Comparison of ENCODE assay signal across 13 cellular contexts in the genomic region with DNA sequence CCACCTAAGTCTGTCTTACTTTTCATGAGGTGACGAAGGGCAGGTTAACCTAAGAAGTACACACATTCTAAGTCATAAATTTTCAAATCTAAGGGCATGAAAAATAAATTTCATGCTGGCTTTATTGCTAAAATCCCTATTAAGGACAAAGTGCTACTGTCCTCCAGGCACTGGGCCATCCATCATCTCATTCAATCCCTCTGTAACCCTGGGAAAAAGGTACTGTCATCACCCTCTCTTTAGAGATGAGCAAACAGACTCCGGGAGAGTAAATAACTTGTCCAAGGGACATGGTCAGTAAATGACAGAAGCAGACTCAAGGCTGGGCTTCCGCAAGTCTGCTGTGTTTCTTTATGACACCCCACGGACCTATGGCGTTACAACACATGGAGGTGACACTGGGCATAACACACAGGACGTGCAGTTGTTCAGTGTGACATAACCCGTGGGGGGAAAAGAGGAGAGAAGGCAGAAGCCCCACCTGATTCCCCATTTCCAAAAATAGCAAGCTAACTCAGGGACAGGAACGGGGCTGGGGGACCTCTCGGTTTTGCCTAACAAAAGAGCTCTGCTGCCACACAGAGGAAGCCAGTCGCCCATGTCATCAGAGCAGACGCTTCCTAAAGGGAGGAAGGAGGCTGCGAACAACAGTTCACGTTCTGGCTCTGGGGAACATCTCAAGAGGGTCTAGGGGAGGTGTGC. TPM values are rescaled to one million over a fixed set of nuclear protein-coding genes. Genes with fewer than 3 reads are reported as not detected.
DNase-seq lines count a peak whose midpoint lies in the region; ATAC-seq and TF ChIP-seq lines count a peak whose summit lies in the region.
"Had no signal": no experiment of that assay in that cellular context is flagged by ENCODE, and none has a peak within 500 bp of the region (broad histone marks: within the 10 kb centered on the region; RNA-seq: fewer than 3 reads in every experiment).

No MANE protein-coding gene starts in this region.

- no peaks in the 10 kb centered on the region for H4K20me1 ChIP-seq in PC-3 (ENCODE audit: low read length)

- H3K27me3 ChIP-seq in PC-3 (ENCODE audit: low read length) = no peaks in the 10 kb centered on the region

- POLR2A ChIA-PET in PC-3 (lab: Charles Lee; ENCODE audit: unreplicated experiment) = no interaction called here

- TF ChIP-seq CTCF in PC-3 (conservative IDR thresholded peaks at IDR 0.05; ENCODE audit: low read depth, low read length) = no peak

- no peak overlapping the region for H3K4me3 Mint-ChIP-seq in stimulated activated naive CD8-positive, alpha-beta T cell treated with anti-CD3 and anti-CD28 coated beads, Interleukin-15, Interleukin-2, amounts not matched to agents 100 ng/mL and 50 ng/mL, for 24 hours
- H3K4me3 Mint-ChIP-seq: nephron had no signal

- no peak overlapping the region for H3K9ac ChIP-seq in PC-3 (ENCODE audit: low read length)

- H3K79me2 ChIP-seq in PC-3 (ENCODE audit: low read length) = no peaks in the 10 kb centered on the region

- H3K4me2 ChIP-seq in PC-3 (ENCODE audit: low read length) = no peak overlapping the region

- no peaks in the 10 kb centered on the region for H3K9me2 ChIP-seq in PC-3 (replicated peaks; ENCODE audit: low read length)

- H3K36me3 ChIP-seq in PC-3 (ENCODE audit: low read depth, low read length) = peaks cover 67% of the 10 kb centered on the region

- peaks cover 81% of the 10 kb centered on the region for H3K36me3 Mint-ChIP-seq in stimulated activated naive CD8-positive, alpha-beta T cell treated with anti-CD3 and anti-CD28 coated beads, Interleukin-15, Interleukin-2, amounts not matched to agents 100 ng/mL and 50 ng/mL, for 24 hours (ENCODE audit: low read depth)

- CTCF ChIA-PET in PC-3 (lab: Charles Lee) = interaction anchor here (0.6 to 1.2 kb wide), 2 partner anchors 8 to 35 kb away, joined by 3 read pairs; no protein-coding TSS in a partner anchor

- intact Hi-C loops in PC-3 (cut with micrococcal nuclease) = no loop called here

- no peaks in the 10 kb centered on the region for H3K27me3 Mint-ChIP-seq in stimulated activated naive CD8-positive, alpha-beta T cell treated with anti-CD3 and anti-CD28 coated beads, Interleukin-15, Interleukin-2, amounts not matched to agents 100 ng/mL and 50 ng/mL, for 24 hours

- H3K9me3 Mint-ChIP-seq in stimulated activated naive CD8-positive, alpha-beta T cell treated with anti-CD3 and anti-CD28 coated beads, Interleukin-15, Interleukin-2, amounts not matched to agents 100 ng/mL and 50 ng/mL, for 24 hours = no peaks in the 10 kb centered on the region
- H3K9me3 Mint-ChIP-seq: nephron had no signal

- no TSS peak for BruUV-seq in PC-3 (replicated peaks; lab: Mats Ljungman, UMichigan)

- ATAC-seq in stimulated activated naive CD8-positive, alpha-beta T cell treated with anti-CD3 and anti-CD28 coated beads, Interleukin-15, Interleukin-2, amounts not matched to agents 100 U/mL and 50 U/mL, for 24 hours = no peak
- ATAC-seq in PC-3 (no peak), GM18517 (IDR thresholded peaks at IDR 0.05; ENCODE audit: unreplicated experiment) (no peak)

- no peaks in the 10 kb centered on the region for H3K4me1 ChIP-seq in PC-3 (ENCODE audit: insufficient read depth, low read length)

- H3K4me3 ChIP-seq in PC-3 (ENCODE audit: low read length) = no peak overlapping the region

- H3K27ac ChIP-seq in caudate nucleus (ENCODE audit: low read depth, low read length) = peak overlapping the region; percentile 48
- H3K27ac ChIP-seq in PC-3 (ENCODE audit: low read length) = no peak overlapping the region

- peaks cover 8% of the 10 kb centered on the region for H3K4me1 Mint-ChIP-seq in stimulated activated naive CD8-positive, alpha-beta T cell treated with anti-CD3 and anti-CD28 coated beads, Interleukin-15, Interleukin-2, amounts not matched to agents 100 ng/mL and 50 ng/mL, for 24 hours (ENCODE audit: low read depth)
- H3K4me1 Mint-ChIP-seq: nephron had no signal

- no peaks in the 10 kb centered on the region for H3K9me3 ChIP-seq in PC-3 (ENCODE audit: low read length)

- no peak overlapping the region for H2AFZ ChIP-seq in PC-3 (ENCODE audit: low read length)

- DNase-seq in stimulated activated naive CD8-positive, alpha-beta T cell treated with anti-CD3 and anti-CD28 coated beads, Interleukin-15, Interleukin-2, amounts not matched to agents 100 U/mL and 50 U/mL, for 24 hours = no peak
- peak; percentile 65 to 87 for DNase-seq in NCI-H2081 (lab: John Stamatoyannopoulos, UW)
- peak in 4 of 61 donors; percentile 14 to 60 (median 29) for DNase-seq in caudate nucleus (lab: John Stamatoyannopoulos, UW)
- DNase-seq in OCI-M2 (lab: John Stamatoyannopoulos, UW; ENCODE audit: unreplicated experiment) = no peak
- DNase-seq in PC-3 = no peak
- no peak for DNase-seq in retina
- DNase-seq: amniotic stem cell, dermis blood vessel endothelial cell, MV-4-11 had no signal

- no peaks in the 10 kb centered on the region for H3F3A ChIP-seq in PC-3 (ENCODE audit: low read length, unreplicated experiment)

- H3K27ac Mint-ChIP-seq in stimulated activated naive CD8-positive, alpha-beta T cell treated with anti-CD3 and anti-CD28 coated beads, Interleukin-15, Interleukin-2, amounts not matched to agents 100 ng/mL and 50 ng/mL, for 24 hours = peak overlapping the region; percentile 11
- H3K27ac Mint-ChIP-seq: nephron had no signal

RNA-seq across cellular contexts. Expression of gene SRM, which starts 12.5 kb away (rescaled TPM):
- 151 and 290 TPM in 2 replicates for total RNA-seq in PC-3 (2014; rRNA removed)

RNA-seq across cellular contexts. Expression of gene MASP2, which starts 25.3 kb away (rescaled TPM):
- 0.26 and 0.92 TPM in 2 replicates for total RNA-seq in PC-3 (2014; rRNA removed)
- total RNA-seq: dermis blood vessel endothelial cell, RPMI7951 had no signal

RNA-seq across cellular contexts. Expression of gene EXOSC10, which starts 27.3 kb away (rescaled TPM):
- total RNA-seq in PC-3 (2014; rRNA removed) = 95.9 and 96.3 TPM in 2 replicates

RNA-seq across cellular contexts. Expression of gene TARDBP, which starts 59.9 kb away (rescaled TPM):
- 78.5 and 102 TPM in 2 replicates for total RNA-seq in PC-3 (2014; rRNA removed)

Comparison
In these comparisons a context has a peak if more than half of its experiments do, and no peak if none do; other contexts are left out.
1. DNase-seq: peak in NCI-H2081 (2 of 2); none in stimulated activated naive CD8-positive, alpha-beta T cell treated with anti-CD3 and anti-CD28 coated beads, Interleukin-15, Interleukin-2, amounts not matched to agents 100 U/mL and 50 U/mL, for 24 hours (single experiment), OCI-M2 (single experiment), PC-3 (single experiment) and retina (single experiment).